12 cellular contexts compared by ENCODE assay signal in genomic region chr22:49372530-49373288, GRCh38.
DNase-seq lines count a peak whose midpoint lies in the region; ATAC-seq and TF ChIP-seq lines count a peak whose summit lies in the region.
"Had no signal": no experiment of that assay in that cellular context is flagged by ENCODE, and none has a peak within 500 bp of the region (broad histone marks: within the 10 kb centered on the region; RNA-seq: fewer than 3 reads in every experiment).

No MANE protein-coding gene starts in this region.

- no peak for ATAC-seq in activated CD8-positive, alpha-beta T cell treated with anti-CD3 and anti-CD28 coated beads, Interleukin-2, amount 10 ng/mL, durations not matched to agents 7 days and 5 days
- ATAC-seq in activated CD8-positive, alpha-beta T cell treated with anti-CD3 and anti-CD28 coated beads for 36 hours, result no peak
- no peak for ATAC-seq in GM19324 (IDR thresholded peaks at IDR 0.05; ENCODE audit: low FRiP score, unreplicated experiment)

- no peaks in the 10 kb centered on the region for H3K4me1 Mint-ChIP-seq in activated CD8-positive, alpha-beta T cell treated with anti-CD3 and anti-CD28 coated beads, Interleukin-2, amount 10 ng/mL, durations not matched to agents 7 days and 5 days (ENCODE audit: low read depth)
- H3K4me1 Mint-ChIP-seq in activated CD8-positive, alpha-beta T cell treated with anti-CD3 and anti-CD28 coated beads for 36 hours (ENCODE audit: low read depth), result no peaks in the 10 kb centered on the region
- H3K4me1 Mint-ChIP-seq: naive B cell had no signal

- H3K27me3 Mint-ChIP-seq in activated CD8-positive, alpha-beta T cell treated with anti-CD3 and anti-CD28 coated beads, Interleukin-2, amount 10 ng/mL, durations not matched to agents 7 days and 5 days (ENCODE audit: low read depth), result peaks cover 5% of the 10 kb centered on the region
- H3K27me3 Mint-ChIP-seq in activated CD8-positive, alpha-beta T cell treated with anti-CD3 and anti-CD28 coated beads for 36 hours, result peaks cover 16% of the 10 kb centered on the region

- no peaks in the 10 kb centered on the region for H3K36me3 Mint-ChIP-seq in activated CD8-positive, alpha-beta T cell treated with anti-CD3 and anti-CD28 coated beads, Interleukin-2, amount 10 ng/mL, durations not matched to agents 7 days and 5 days (ENCODE audit: low read depth)
- H3K36me3 Mint-ChIP-seq in activated CD8-positive, alpha-beta T cell treated with anti-CD3 and anti-CD28 coated beads for 36 hours (ENCODE audit: low read depth), result no peaks in the 10 kb centered on the region
- H3K36me3 Mint-ChIP-seq: naive B cell had no signal

- CTCF ChIA-PET in activated CD8-positive, alpha-beta T cell treated with anti-CD3 and anti-CD28 coated beads, Interleukin-2, amount 10 ng/mL, durations not matched to agents 7 days and 5 days (lab: Charles Lee), result no interaction called here
- CTCF ChIA-PET in activated CD8-positive, alpha-beta T cell treated with anti-CD3 and anti-CD28 coated beads for 36 hours (lab: Charles Lee), result no interaction called here

- intact Hi-C loops in activated CD8-positive, alpha-beta T cell treated with anti-CD3 and anti-CD28 coated beads for 36 hours (cut with micrococcal nuclease), result no loop called here

- TF ChIP-seq CTCF in activated CD8-positive, alpha-beta T cell treated with anti-CD3 and anti-CD28 coated beads for 36 hours (IDR thresholded peaks at IDR 0.05), result no peak

- DNase-seq in activated CD8-positive, alpha-beta T cell treated with anti-CD3 and anti-CD28 coated beads, Interleukin-2, amount 10 ng/mL, durations not matched to agents 7 days and 5 days, result peak; percentile 10
- DNase-seq in activated CD8-positive, alpha-beta T cell treated with anti-CD3 and anti-CD28 coated beads for 36 hours, result no peak
- DNase-seq in SW 1271 (lab: John Stamatoyannopoulos, UW), result peak; percentile 32 to 75
- DNase-seq in left kidney (ENCODE audit: low read depth, low spot score), result peak; percentile 31
- peak; percentile 31 for DNase-seq in ureter (ENCODE audit: low spot score)
- no peak for DNase-seq in DMS53 (lab: John Stamatoyannopoulos, UW)
- DNase-seq in UCSD-AML1 (lab: John Stamatoyannopoulos, UW; ENCODE audit: unreplicated experiment), result no peak
- DNase-seq: activated gamma-delta T cell, dermis blood vessel endothelial cell, hippocampal formation, naive B cell had no signal

- no peak overlapping the region for H3K27ac Mint-ChIP-seq in activated CD8-positive, alpha-beta T cell treated with anti-CD3 and anti-CD28 coated beads, Interleukin-2, amount 10 ng/mL, durations not matched to agents 7 days and 5 days
- H3K27ac Mint-ChIP-seq in activated CD8-positive, alpha-beta T cell treated with anti-CD3 and anti-CD28 coated beads for 36 hours, result no peak overlapping the region

- no peaks in the 10 kb centered on the region for H3K9me3 Mint-ChIP-seq in activated CD8-positive, alpha-beta T cell treated with anti-CD3 and anti-CD28 coated beads, Interleukin-2, amount 10 ng/mL, durations not matched to agents 7 days and 5 days (ENCODE audit: insufficient read depth)
- no peaks in the 10 kb centered on the region for H3K9me3 Mint-ChIP-seq in activated CD8-positive, alpha-beta T cell treated with anti-CD3 and anti-CD28 coated beads for 36 hours
- H3K9me3 Mint-ChIP-seq: naive B cell had no signal

- H3K4me3 Mint-ChIP-seq in activated CD8-positive, alpha-beta T cell treated with anti-CD3 and anti-CD28 coated beads, Interleukin-2, amount 10 ng/mL, durations not matched to agents 7 days and 5 days, result no peak overlapping the region
- H3K4me3 Mint-ChIP-seq in activated CD8-positive, alpha-beta T cell treated with anti-CD3 and anti-CD28 coated beads for 36 hours, result no peak overlapping the region
- H3K4me3 Mint-ChIP-seq: naive B cell had no signal

- POLR2A ChIA-PET in activated CD8-positive, alpha-beta T cell treated with anti-CD3 and anti-CD28 coated beads, Interleukin-2, amount 10 ng/mL, durations not matched to agents 7 days and 5 days (lab: Charles Lee), result no interaction called here
- POLR2A ChIA-PET in activated CD8-positive, alpha-beta T cell treated with anti-CD3 and anti-CD28 coated beads for 36 hours (lab: Charles Lee), result no interaction called here

Comparison
In these comparisons a context has a peak if more than half of its experiments do, and no peak if none do; other contexts are left out.
1. DNase-seq: peak in activated CD8-positive, alpha-beta T cell treated with anti-CD3 and anti-CD28 coated beads, Interleukin-2, amount 10 ng/mL, durations not matched to agents 7 days and 5 days (single experiment), SW 1271 (2 of 2), left kidney (single experiment) and ureter (single experiment); none in activated CD8-positive, alpha-beta T cell treated with anti-CD3 and anti-CD28 coated beads for 36 hours (single experiment), DMS53 (single experiment) and UCSD-AML1 (single experiment).